1 cellular context compared by ENCODE assay signal in the genomic region with DNA sequence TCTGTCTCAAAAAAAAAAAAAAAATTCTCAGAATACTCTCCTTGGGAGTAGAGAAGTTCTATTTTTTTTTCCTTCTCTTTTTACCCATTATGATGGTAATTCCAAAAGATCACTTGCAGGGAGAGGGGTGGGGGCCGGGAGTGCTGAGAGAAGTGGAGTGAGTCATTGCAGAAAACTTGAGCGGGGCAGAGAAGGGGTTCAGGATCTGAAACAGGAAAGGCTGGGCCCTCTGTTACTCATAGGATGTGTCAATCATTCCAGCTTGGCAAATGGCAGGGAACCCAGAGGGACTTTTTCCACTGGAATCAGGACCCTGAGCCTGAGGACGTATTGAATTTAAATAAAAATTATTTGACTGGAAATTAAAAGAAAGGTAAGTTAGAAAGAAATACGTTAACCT.
TF ChIP-seq lines count a peak whose summit lies in the region.

No MANE protein-coding gene starts in this region.

TF ChIP-seq in WTC11, 78 proteins besides CTCF, POLR2A, EP300 and RAD21 (continued from another document):
- TF ChIP-seq, protein P1, sequence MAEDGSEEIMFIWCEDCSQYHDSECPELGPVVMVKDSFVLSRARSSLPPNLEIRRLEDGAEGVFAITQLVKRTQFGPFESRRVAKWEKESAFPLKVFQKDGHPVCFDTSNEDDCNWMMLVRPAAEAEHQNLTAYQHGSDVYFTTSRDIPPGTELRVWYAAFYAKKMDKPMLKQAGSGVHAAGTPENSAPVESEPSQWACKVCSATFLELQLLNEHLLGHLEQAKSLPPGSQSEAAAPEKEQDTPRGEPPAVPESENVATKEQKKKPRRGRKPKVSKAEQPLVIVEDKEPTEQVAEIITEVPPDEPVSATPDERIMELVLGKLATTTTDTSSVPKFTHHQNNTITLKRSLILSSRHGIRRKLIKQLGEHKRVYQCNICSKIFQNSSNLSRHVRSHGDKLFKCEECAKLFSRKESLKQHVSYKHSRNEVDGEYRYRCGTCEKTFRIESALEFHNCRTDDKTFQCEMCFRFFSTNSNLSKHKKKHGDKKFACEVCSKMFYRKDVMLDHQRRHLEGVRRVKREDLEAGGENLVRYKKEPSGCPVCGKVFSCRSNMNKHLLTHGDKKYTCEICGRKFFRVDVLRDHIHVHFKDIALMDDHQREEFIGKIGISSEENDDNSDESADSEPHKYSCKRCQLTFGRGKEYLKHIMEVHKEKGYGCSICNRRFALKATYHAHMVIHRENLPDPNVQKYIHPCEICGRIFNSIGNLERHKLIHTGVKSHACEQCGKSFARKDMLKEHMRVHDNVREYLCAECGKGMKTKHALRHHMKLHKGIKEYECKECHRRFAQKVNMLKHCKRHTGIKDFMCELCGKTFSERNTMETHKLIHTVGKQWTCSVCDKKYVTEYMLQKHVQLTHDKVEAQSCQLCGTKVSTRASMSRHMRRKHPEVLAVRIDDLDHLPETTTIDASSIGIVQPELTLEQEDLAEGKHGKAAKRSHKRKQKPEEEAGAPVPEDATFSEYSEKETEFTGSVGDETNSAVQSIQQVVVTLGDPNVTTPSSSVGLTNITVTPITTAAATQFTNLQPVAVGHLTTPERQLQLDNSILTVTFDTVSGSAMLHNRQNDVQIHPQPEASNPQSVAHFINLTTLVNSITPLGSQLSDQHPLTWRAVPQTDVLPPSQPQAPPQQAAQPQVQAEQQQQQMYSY (CRISPR knock-in tag; IDR thresholded peaks at IDR 0.05): no peak
